In the genomic region with DNA sequence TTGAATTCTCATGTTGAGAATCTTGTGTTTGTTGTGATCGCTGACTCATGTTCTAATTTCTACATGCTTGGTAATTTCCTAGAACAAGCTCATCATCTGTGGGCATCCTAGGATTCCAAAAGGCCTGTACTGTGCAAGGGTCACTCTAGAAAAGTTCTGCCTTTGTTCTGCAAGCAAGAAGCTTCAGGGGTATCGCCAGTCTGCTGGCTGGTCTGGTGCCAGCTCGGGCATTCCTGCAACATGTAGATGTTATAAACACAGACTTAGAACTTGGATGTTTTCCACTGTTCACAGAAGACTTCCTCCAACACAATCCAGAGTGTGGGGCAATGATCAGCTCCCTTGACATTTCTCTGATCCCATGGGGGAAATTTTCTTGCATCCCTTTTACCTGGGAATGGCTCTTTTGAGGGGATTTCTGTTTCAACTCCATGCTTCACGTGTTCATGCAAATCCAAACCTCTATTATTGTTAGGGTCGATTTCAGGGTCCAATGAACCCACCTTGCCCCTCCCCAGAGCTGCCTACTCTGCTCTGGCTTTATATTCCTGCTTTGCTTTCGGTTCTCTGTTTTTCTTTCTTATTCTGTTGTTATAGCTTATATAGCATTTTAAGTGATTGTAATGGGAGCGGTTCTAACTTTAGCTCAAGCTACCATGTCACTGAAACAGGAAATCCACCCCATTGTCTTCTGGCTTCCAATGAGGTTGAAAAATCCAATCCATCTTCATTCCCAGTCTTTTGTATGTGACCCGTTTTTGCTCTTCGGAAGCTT, we compare ENCODE assay signal across 13 cellular contexts. TPM values are rescaled to one million over a fixed set of nuclear protein-coding genes. Genes with fewer than 3 reads are reported as not detected.
DNase-seq lines count a peak whose midpoint lies in the region; ATAC-seq and TF ChIP-seq lines count a peak whose summit lies in the region.
"Had no signal": no experiment of that assay in that cellular context is flagged by ENCODE, and none has a peak within 500 bp of the region (broad histone marks: within the 10 kb centered on the region; RNA-seq: fewer than 3 reads in every experiment).

No MANE protein-coding gene starts in this region.

- ATAC-seq in HG02981 (IDR thresholded peaks at IDR 0.05; ENCODE audit: unreplicated experiment): no peak
- ATAC-seq: naive thymus-derived CD8-positive, alpha-beta T cell; Panc1 had no signal

- peak overlapping the region; percentile 11 for H3K27ac ChIP-seq in A673 (ENCODE audit: low read depth, low read length, poor library complexity, severe bottlenecking)
- H3K27ac ChIP-seq in colonic mucosa: peak overlapping the region; percentile 29
- H3K27ac ChIP-seq in dorsolateral prefrontal cortex: peak overlapping the region in 6 of 59 donors; percentile 7 to 45 (median 12)

- no peaks in the 10 kb centered on the region for H3K36me3 ChIP-seq in A673 (ENCODE audit: insufficient read depth, low read length, poor library complexity, severe bottlenecking)
- no peaks in the 10 kb centered on the region for H3K36me3 ChIP-seq in colonic mucosa

- H3K27me3 ChIP-seq in A673 (replicated peaks; ENCODE audit: insufficient read depth, low read depth, low read length, poor library complexity): no peaks in the 10 kb centered on the region
- no peaks in the 10 kb centered on the region for H3K27me3 ChIP-seq in colonic mucosa
- no peaks in the 10 kb centered on the region for H3K27me3 ChIP-seq in dorsolateral prefrontal cortex

- no peak for DNase-seq in A673 (ENCODE audit: low spot score)
- peak; percentile 47 for DNase-seq in LHCN-M2 (ENCODE audit: low read depth)
- no peak for DNase-seq in colonic mucosa
- peak; percentile 76 to 79 for DNase-seq in lung microvascular endothelial cell (ENCODE audit: low read depth in 2 of 2)
- DNase-seq in T-helper 1 cell: no peak
- DNase-seq in DMS153 treated with DMSO at 0.1 percent for 48 hours (lab: John Stamatoyannopoulos, UW; ENCODE audit: unreplicated experiment): no peak
- DNase-seq in dorsolateral prefrontal cortex: no peak
- DNase-seq: activated CD4-positive, alpha-beta T cell treated with anti-CD3 and anti-CD28 coated beads for 1 hour; GDM1; naive thymus-derived CD8-positive, alpha-beta T cell; NCI-H1417 treated with DMSO at 0.1 percent for 48 hours had no signal

- POLR2A ChIA-PET in A673 (lab: Charles Lee; ENCODE audit: low non-redundant PET): interaction anchor here (0.5 kb wide), 1 partner anchor 22 kb away, joined by 5 read pairs; no protein-coding TSS in a partner anchor

- H3K9me3 ChIP-seq in A673 (ENCODE audit: low read depth, low read length, poor library complexity, severe bottlenecking) (no peaks in the 10 kb centered on the region), colonic mucosa (no peaks in the 10 kb centered on the region)

- intact Hi-C loops in A673 (cut with micrococcal nuclease; ENCODE audit: unreplicated experiment): no loop called here
- intact Hi-C loops in colonic mucosa (cut with DNase I): no loop called here
- intact Hi-C loops in dorsolateral prefrontal cortex (cut with DNase I): no loop called here

- CTCF ChIA-PET in A673 (lab: Charles Lee): no interaction called here

- H3K4me1 ChIP-seq in A673 (ENCODE audit: insufficient read depth, low read length, poor library complexity, severe bottlenecking) (peaks cover 7% of the 10 kb centered on the region), colonic mucosa (peaks cover 6% of the 10 kb centered on the region)

- TF ChIP-seq CTCF in A673 (conservative IDR thresholded peaks at IDR 0.05; ENCODE audit: low read depth, low read length): no peak
- TF ChIP-seq CTCF in colonic mucosa (IDR thresholded peaks at IDR 0.05): no peak
- TF ChIP-seq CTCF in dorsolateral prefrontal cortex (IDR thresholded peaks at IDR 0.05 in 54 of 56, conservative IDR thresholded peaks at IDR 0.05 in 2 of 56; ENCODE audit: low read depth in 1 of 56, partially characterized antibody in 56 of 56): no peak

- no TSS peak for BruUV-seq in A673 (replicated peaks; lab: Mats Ljungman, UMichigan)

- H3K4me3 ChIP-seq in A673 (ENCODE audit: low read depth, low read length, poor library complexity, severe bottlenecking) (no peak overlapping the region), colonic mucosa (no peak overlapping the region), dorsolateral prefrontal cortex (no peak overlapping the region)

- no peak overlapping the region for H3K9ac ChIP-seq in colonic mucosa (ENCODE audit: low read depth in 2 of 2, low read length in 2 of 2)

RNA-seq across cellular contexts. Expression of a gene that starts 25.3 kb away (rescaled TPM):
- total RNA-seq in A673 (2021): 56.9 and 57.4 TPM in 2 replicates
- 12.7 and 15.7 TPM in 2 replicates for total RNA-seq in LHCN-M2 (2014; rRNA removed)
- polyA plus RNA-seq in LHCN-M2 (2012): 11.7 TPM
- total RNA-seq in colonic mucosa: 10 to 100 TPM; 17.5 to 25.2 TPM
- total RNA-seq in lung microvascular endothelial cell: 12.3 and 13.3 TPM in 2 replicates
- 100 to 1,000 TPM in 15 of 120 experiments, 10 to 100 TPM in 105; 42.7 to 122 (median 85.2) TPM for total RNA-seq in dorsolateral prefrontal cortex

RNA-seq across cellular contexts. Expression of a gene that starts 39.8 kb away (rescaled TPM):
- total RNA-seq in A673 (2021) (not detected in 2 replicates), LHCN-M2 (2014; rRNA removed) (not detected in 2 replicates), colonic mucosa (not detected), lung microvascular endothelial cell (not detected in 2 replicates), dorsolateral prefrontal cortex (1 to 10 TPM in 8 of 120 experiments, under 1 TPM in 34, not detected in 78; 0.22 to 2.0 (median 0.62) TPM)
- polyA plus RNA-seq in LHCN-M2 (2012): 0.12 TPM
- total RNA-seq: naive thymus-derived CD8-positive, alpha-beta T cell had no signal
- polyA plus RNA-seq: naive thymus-derived CD8-positive, alpha-beta T cell had no signal

RNA-seq across cellular contexts. Expression of a gene that starts 43.2 kb away (rescaled TPM):
- total RNA-seq in A673 (2021) (0.50 and 0.54 TPM in 2 replicates), LHCN-M2 (2014; rRNA removed) (28.4 and 32.8 TPM in 2 replicates), colonic mucosa (1 to 10 TPM; 2.1 to 3.3 TPM), lung microvascular endothelial cell (193 and 276 TPM in 2 replicates), dorsolateral prefrontal cortex (10 to 100 TPM in 1 of 120 experiments, 1 to 10 TPM in 117, under 1 TPM in 2; 0.76 to 10.2 (median 2.9) TPM)
- polyA plus RNA-seq in LHCN-M2 (2012): 16.2 TPM

Comparison
In these comparisons a context has a peak if more than half of its experiments do, and no peak if none do; other contexts are left out.
1. DNase-seq: peak in LHCN-M2 (single experiment) and lung microvascular endothelial cell (2 of 2); none in A673 (single experiment), colonic mucosa (single experiment), T-helper 1 cell (0 of 5), DMS153 treated with DMSO at 0.1 percent for 48 hours (single experiment) and dorsolateral prefrontal cortex (0 of 10).